Comparison of ENCODE assay signal across 9 cellular contexts in the genomic region with DNA sequence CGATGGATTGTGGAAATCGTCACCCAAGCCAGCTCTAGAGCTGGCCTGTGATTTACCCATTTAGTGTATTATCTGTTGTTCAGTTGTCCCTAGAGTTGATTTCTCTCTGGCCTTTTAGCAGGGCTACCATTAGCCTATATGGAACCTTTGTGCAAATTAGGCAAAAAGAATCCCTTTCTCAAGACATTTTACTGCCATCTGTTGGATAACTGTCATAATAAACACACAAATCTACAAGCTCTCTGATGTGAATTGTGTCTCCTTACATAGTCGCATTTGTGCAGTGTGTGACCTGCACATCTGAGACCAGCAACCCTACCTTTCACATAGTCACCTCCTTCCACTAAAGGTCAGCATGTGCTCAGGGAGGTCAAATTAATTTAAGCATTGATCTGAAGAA. TPM values are rescaled to one million over a fixed set of nuclear protein-coding genes. Genes with fewer than 3 reads are reported as not detected.
DNase-seq lines count a peak whose midpoint lies in the region; ATAC-seq and TF ChIP-seq lines count a peak whose summit lies in the region.
"Had no signal": no experiment of that assay in that cellular context is flagged by ENCODE, and none has a peak within 500 bp of the region (broad histone marks: within the 10 kb centered on the region; RNA-seq: fewer than 3 reads in every experiment).

No MANE protein-coding gene starts in this region.

- H3K27ac Mint-ChIP-seq in CD14-positive monocyte, result no peak overlapping the region

- in situ Hi-C loops in GM13976 (cut with MboI; ENCODE audit: low sequenced_read_pairs, unreplicated experiment), result no loop called here

- H3K4me1 Mint-ChIP-seq in CD14-positive monocyte, result peaks cover 4% of the 10 kb centered on the region

- peak; percentile 13 for DNase-seq in AG10803 (ENCODE audit: low read depth)
- peak; percentile 36 for DNase-seq in GM13976 (ENCODE audit: low spot score)
- peak; percentile 0 for DNase-seq in OCI-LY7 (ENCODE audit: low spot score)
- DNase-seq in fibroblast of lung (ENCODE audit: low read depth in 2 of 2), result peak; percentile 11 to 22
- DNase-seq in SHP77 (lab: John Stamatoyannopoulos, UW), result no peak
- DNase-seq in CD14-positive monocyte (ENCODE audit: low spot score), result no peak
- DNase-seq in mesenteric fat pad (ENCODE audit: low spot score), result no peak

- no peaks in the 10 kb centered on the region for H3K9me2 ChIP-seq in OCI-LY7 (ENCODE audit: insufficient read depth, low read length)

- BruUV-seq in OCI-LY7 (replicated peaks; lab: Mats Ljungman, UMichigan), result no TSS peak

- no peak for ATAC-seq in gastroesophageal sphincter

- no peak overlapping the region for H3K27ac ChIP-seq in OCI-LY7 (ENCODE audit: low read depth, low read length, poor library complexity, severe bottlenecking)
- H3K27ac ChIP-seq in fibroblast of lung (ENCODE audit: insufficient read depth, low read length), result no peak overlapping the region
- no peak overlapping the region for H3K27ac ChIP-seq in gastroesophageal sphincter
- H3K27ac ChIP-seq: SJCRH30 had no signal

- H3K9me3 Mint-ChIP-seq in CD14-positive monocyte, result peaks cover 0 to 3% (median 0%) of the 10 kb centered on the region in 7 donors

- H3K4me3 ChIP-seq in AG10803 (ENCODE audit: low read length) (no peak overlapping the region), OCI-LY7 (ENCODE audit: low read depth, low read length, poor library complexity, severe bottlenecking) (no peak overlapping the region), fibroblast of lung (replicated peaks in 1 of 4; ENCODE audit: control extremely low read depth in 1 of 4, insufficient read depth in 1 of 4, low read depth in 3 of 4, low read length in 4 of 4) (no peak overlapping the region), gastroesophageal sphincter (no peak overlapping the region)

- no peak for TF ChIP-seq POLR2A in gastroesophageal sphincter (IDR thresholded peaks at IDR 0.05)

- peaks cover 0 to 4% (median 3%) of the 10 kb centered on the region in 3 donors for H3K27me3 Mint-ChIP-seq in CD14-positive monocyte (ENCODE audit: low read depth in 3 of 3)

- CTCF ChIA-PET in OCI-LY7 (lab: Charles Lee; ENCODE audit: unreplicated experiment), result no interaction called here

- H3K27me3 ChIP-seq in fibroblast of lung (ENCODE audit: control insufficient read depth, insufficient read depth, low read length) (no peaks in the 10 kb centered on the region), gastroesophageal sphincter (peaks cover 12% of the 10 kb centered on the region)
- H3K27me3 ChIP-seq: SJCRH30 had no signal

- no peak for TF ChIP-seq EP300 in gastroesophageal sphincter (IDR thresholded peaks at IDR 0.05)

- H3K4me1 ChIP-seq in OCI-LY7 (ENCODE audit: insufficient read depth, low read length, poor library complexity, severe bottlenecking), result no peaks in the 10 kb centered on the region
- H3K4me1 ChIP-seq in fibroblast of lung (ENCODE audit: control insufficient read depth, extremely low read depth, insufficient read depth, low read length), result no peaks in the 10 kb centered on the region
- H3K4me1 ChIP-seq in gastroesophageal sphincter, result peaks cover 0 to 8% (median 0%) of the 10 kb centered on the region in 3 donors
- H3K4me1 ChIP-seq: SJCRH30 had no signal

- POLR2A ChIA-PET in OCI-LY7 (lab: Charles Lee), result no interaction called here

- 85 to 93% methylated on average over 3 of the region's 3 CpGs for WGBS in gastroesophageal sphincter (ENCODE audit: low coverage in 1 of 2), 2 donors

- H4K20me1 ChIP-seq in OCI-LY7 (ENCODE audit: insufficient read depth, low read length) (no peaks in the 10 kb centered on the region), fibroblast of lung (ENCODE audit: control insufficient read depth, extremely low read depth, insufficient read depth, low read length) (no peaks in the 10 kb centered on the region)

- H3K4me3 Mint-ChIP-seq in CD14-positive monocyte, result no peak overlapping the region

- H3K9ac ChIP-seq in fibroblast of lung (ENCODE audit: insufficient read depth, low read length), result no peak overlapping the region

- TF ChIP-seq CTCF in AG10803 (conservative IDR thresholded peaks at IDR 0.05; ENCODE audit: low read length) (no peak), GM13976 (IDR thresholded peaks at IDR 0.05; ENCODE audit: borderline replicate concordance, control extremely low read depth, extremely low read depth, insufficient read depth, missing control alignments) (no peak), OCI-LY7 (conservative IDR thresholded peaks at IDR 0.05; ENCODE audit: low read length) (peak; percentile 43; the same call in 1 of the 2 replicates), fibroblast of lung (conservative IDR thresholded peaks at IDR 0.05 in 1 of 2, IDR thresholded peaks at IDR 0.05 in 1 of 2; ENCODE audit: low read depth in 1 of 2, low read length in 2 of 2) (peak; percentile 3 to 10), CD14-positive monocyte (IDR thresholded peaks at IDR 0.05) (no peak), gastroesophageal sphincter (IDR thresholded peaks at IDR 0.05) (no peak)

- H2AFZ ChIP-seq in OCI-LY7 (ENCODE audit: low read length) (no peak overlapping the region), fibroblast of lung (ENCODE audit: low read length) (no peak overlapping the region)

- no peaks in the 10 kb centered on the region for H3K9me3 ChIP-seq in OCI-LY7 (ENCODE audit: low read length)
- no peaks in the 10 kb centered on the region for H3K9me3 ChIP-seq in fibroblast of lung (ENCODE audit: control insufficient read depth, insufficient read depth, low read depth, low read length)
- no peaks in the 10 kb centered on the region for H3K9me3 ChIP-seq in gastroesophageal sphincter
- H3K9me3 ChIP-seq: SJCRH30 had no signal

- intact Hi-C loops in OCI-LY7 (cut with micrococcal nuclease; ENCODE audit: unreplicated experiment), result no loop called here
- intact Hi-C loops in CD14-positive monocyte (cut with micrococcal nuclease), result no loop called here

- H3K36me3 Mint-ChIP-seq in CD14-positive monocyte, result no peaks in the 10 kb centered on the region

- H3K79me2 ChIP-seq in OCI-LY7 (ENCODE audit: insufficient read depth, low read depth, low read length), result no peaks in the 10 kb centered on the region
- H3K79me2 ChIP-seq in fibroblast of lung (ENCODE audit: control insufficient read depth, insufficient read depth, low read length), result no peaks in the 10 kb centered on the region

- H3K4me2 ChIP-seq in OCI-LY7 (ENCODE audit: low read length) (no peak overlapping the region), fibroblast of lung (ENCODE audit: extremely low read depth, insufficient read depth, low read length) (no peak overlapping the region)

- H3K36me3 ChIP-seq in OCI-LY7 (ENCODE audit: insufficient read depth, low read length) (no peaks in the 10 kb centered on the region), fibroblast of lung (ENCODE audit: control insufficient read depth, insufficient read depth, low read length) (no peaks in the 10 kb centered on the region), gastroesophageal sphincter (no peaks in the 10 kb centered on the region)
- H3K36me3 ChIP-seq: SJCRH30 had no signal

RNA-seq across cellular contexts. Expression of a gene that starts 34.0 kb away (rescaled TPM):
- not detected in 2 replicates for total RNA-seq in OCI-LY7 (2014; rRNA removed; shearing (Covaris generic))
- total RNA-seq in OCI-LY7 (2022) (not detected in 2 replicates), fibroblast of lung (not detected in 2 replicates), gastroesophageal sphincter (under 1 TPM in 2 of 4 donors, not detected in 2; 0.15 to 0.27 TPM), mesenteric fat pad (2.3 TPM)
- polyA plus RNA-seq in fibroblast of lung (not detected in 2 replicates), CD14-positive monocyte (under 1 TPM; 0.33 to 0.61 TPM)
- polyA plus RNA-seq in fibroblast of lung (2012), result not detected in 2 replicates
- polyA minus RNA-seq in fibroblast of lung (ENCODE audit: low replicate concordance), result not detected in 2 replicates
- total RNA-seq: SJCRH30 had no signal

Comparison
In these comparisons a context has a peak if more than half of its experiments do, and no peak if none do; other contexts are left out.
1. DNase-seq: peak in AG10803 (single experiment), GM13976 (single experiment), OCI-LY7 (single experiment) and fibroblast of lung (2 of 2); none in SHP77 (0 of 2), CD14-positive monocyte (single experiment) and mesenteric fat pad (single experiment).
2. CTCF ChIP-seq: peak in OCI-LY7 (single experiment) and fibroblast of lung (2 of 2); none in AG10803 (single experiment), GM13976 (single experiment), CD14-positive monocyte (single experiment) and gastroesophageal sphincter (0 of 4).